Comparison of ENCODE assay signal across 11 cellular contexts in genomic region chr18:58861353-58861752, GRCh38. TPM values are rescaled to one million over a fixed set of nuclear protein-coding genes. Genes with fewer than 3 reads are reported as not detected.
DNase-seq lines count a peak whose midpoint lies in the region; ATAC-seq and TF ChIP-seq lines count a peak whose summit lies in the region.
"Had no signal": no experiment of that assay in that cellular context is flagged by ENCODE, and none has a peak within 500 bp of the region (broad histone marks: within the 10 kb centered on the region; RNA-seq: fewer than 3 reads in every experiment).

No MANE protein-coding gene starts in this region.

- intact Hi-C loops in CD14-positive monocyte (cut with micrococcal nuclease), result no loop called here

- peaks cover 45% of the 10 kb centered on the region for H3K79me2 ChIP-seq in OCI-LY3 (ENCODE audit: low read length)

- no peaks in the 10 kb centered on the region for H3K9me3 ChIP-seq in HUES6 (ENCODE audit: control insufficient read depth, insufficient read depth, low read depth, low read length)
- H3K9me3 ChIP-seq in OCI-LY3 (ENCODE audit: insufficient read depth, low read length), result no peaks in the 10 kb centered on the region
- no peaks in the 10 kb centered on the region for H3K9me3 ChIP-seq in iPS-15b (ENCODE audit: control insufficient read depth, insufficient read depth, low read length)
- H3K9me3 ChIP-seq: Peyer's patch had no signal

- H3K4me1 ChIP-seq in HUES6 (ENCODE audit: control insufficient read depth, insufficient read depth, low read length), result peaks cover 62% of the 10 kb centered on the region
- H3K4me1 ChIP-seq in OCI-LY3 (ENCODE audit: low read length), result peaks cover 37% of the 10 kb centered on the region
- H3K4me1 ChIP-seq in iPS-15b (ENCODE audit: control insufficient read depth, insufficient read depth, low read length), result peaks cover 59% of the 10 kb centered on the region

- H3K27me3 Mint-ChIP-seq in CD14-positive monocyte (ENCODE audit: low read depth in 3 of 3), result peaks cover 36 to 49% (median 40%) of the 10 kb centered on the region in 3 donors

- peaks cover 0 to 9% (median 2%) of the 10 kb centered on the region in 7 donors for H3K9me3 Mint-ChIP-seq in CD14-positive monocyte

- no peak overlapping the region for H3K27ac Mint-ChIP-seq in CD14-positive monocyte

- peak overlapping the region; percentile 97 for H3K9ac ChIP-seq in HUES6 (ENCODE audit: low read length)
- no peak overlapping the region for H3K9ac ChIP-seq in OCI-LY3 (ENCODE audit: low read length)
- H3K9ac ChIP-seq in iPS-15b (ENCODE audit: low read depth, low read length), result peak overlapping the region; percentile 26

- TF ChIP-seq CTCF in OCI-LY3 (IDR thresholded peaks at IDR 0.05; ENCODE audit: low read depth, low read length) (no peak), CD14-positive monocyte (IDR thresholded peaks at IDR 0.05) (no peak)

- peak overlapping the region; percentile 89 for H3K4me2 ChIP-seq in OCI-LY3 (ENCODE audit: low read length)

- H2AFZ ChIP-seq in OCI-LY3 (ENCODE audit: low read depth, low read length), result no peak overlapping the region

- ATAC-seq in GM21360 (IDR thresholded peaks at IDR 0.05; ENCODE audit: unreplicated experiment), result no peak

- H3K27ac ChIP-seq in HUES6 (ENCODE audit: low read depth, low read length) (peak overlapping the region; percentile 99), OCI-LY3 (ENCODE audit: low read length) (no peak overlapping the region), skin epidermis (peak overlapping the region in 14 of 21 experiments; percentile 0 to 100 (median 60))
- H3K27ac ChIP-seq: Peyer's patch, VCaP had no signal

- no peaks in the 10 kb centered on the region for H4K20me1 ChIP-seq in OCI-LY3 (ENCODE audit: insufficient read depth, low read length)

- H3K4me1 Mint-ChIP-seq in CD14-positive monocyte, result peaks cover 21% of the 10 kb centered on the region

- DNase-seq in NK-92 (lab: John Stamatoyannopoulos, UW; ENCODE audit: unreplicated experiment) (no peak), CD14-positive monocyte (ENCODE audit: low spot score) (no peak)
- DNase-seq: activated T-cell treated with anti-CD3 and anti-CD28 coated beads for 4 hours, NCI-H2029 had no signal

- H3K4me3 Mint-ChIP-seq in CD14-positive monocyte, result peak overlapping the region in 1 of 2 donors; percentile 46

- peak overlapping the region; percentile 74 for H3K4me3 ChIP-seq in HUES6 (ENCODE audit: low read depth, low read length)
- H3K4me3 ChIP-seq in OCI-LY3 (ENCODE audit: low read length), result no peak overlapping the region
- peak overlapping the region; percentile 18 for H3K4me3 ChIP-seq in iPS-15b (ENCODE audit: low read depth, low read length)
- H3K4me3 ChIP-seq in skin epidermis, result no peak overlapping the region
- H3K4me3 ChIP-seq: Peyer's patch had no signal

- H3K27me3 ChIP-seq in HUES6 (ENCODE audit: control insufficient read depth, insufficient read depth, low read length), result no peaks in the 10 kb centered on the region
- no peaks in the 10 kb centered on the region for H3K27me3 ChIP-seq in OCI-LY3 (ENCODE audit: low read depth, low read length)
- H3K27me3 ChIP-seq in iPS-15b (ENCODE audit: control insufficient read depth, insufficient read depth, low read length), result no peaks in the 10 kb centered on the region
- H3K27me3 ChIP-seq: Peyer's patch had no signal

- peaks cover 0 to 14% of the 10 kb centered on the region in 2 donors for H3K36me3 Mint-ChIP-seq in CD14-positive monocyte

- peaks cover 18% of the 10 kb centered on the region for H3K36me3 ChIP-seq in HUES6 (ENCODE audit: control insufficient read depth, insufficient read depth, low read length)
- H3K36me3 ChIP-seq in OCI-LY3 (replicated peaks; ENCODE audit: low read depth, low read length), result peaks cover 16% of the 10 kb centered on the region
- peaks cover 10% of the 10 kb centered on the region for H3K36me3 ChIP-seq in iPS-15b (ENCODE audit: control insufficient read depth, insufficient read depth, low read length)
- H3K36me3 ChIP-seq: Peyer's patch had no signal

RNA-seq across cellular contexts. Expression of gene ZNF532, which starts 3.3 kb away (rescaled TPM):
- polyA plus RNA-seq in CD14-positive monocyte, result 1 to 10 TPM in 1 of 2 donors, under 1 TPM in 1; 0.76 to 1.7 TPM

Comparison
In these comparisons a context has a peak if more than half of its experiments do, and no peak if none do; other contexts are left out.
1. H3K4me3 ChIP-seq: peak in HUES6 (single experiment) and iPS-15b (single experiment); none in OCI-LY3 (single experiment) and skin epidermis (0 of 7).